8 cellular contexts compared by ENCODE assay signal in the genomic region with DNA sequence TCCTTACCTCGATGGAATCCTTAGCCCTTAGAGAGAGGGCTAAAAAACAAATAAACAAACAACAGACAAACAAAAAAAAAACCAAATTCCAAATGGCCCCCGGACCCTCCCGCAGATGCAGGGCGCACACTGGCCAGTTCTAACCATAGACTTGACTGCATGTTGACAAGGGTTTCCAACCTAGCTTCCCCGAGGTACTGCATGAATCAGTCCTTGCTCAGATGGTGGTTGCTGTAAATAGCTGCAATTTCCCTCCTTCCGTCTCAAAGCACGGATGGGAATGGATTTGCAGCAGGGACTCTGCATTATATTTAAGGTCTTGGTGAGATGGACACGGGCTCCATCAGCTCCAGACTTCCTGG.
DNase-seq lines count a peak whose midpoint lies in the region; ATAC-seq and TF ChIP-seq lines count a peak whose summit lies in the region.

No MANE protein-coding gene starts in this region.

- DNase-seq in activated T-cell treated with anti-CD3 and anti-CD28 coated beads, Interleukin-2, amount 50 U/mL, for 24 hours = no peak
- DNase-seq in activated T-cell treated with anti-CD3 and anti-CD28 coated beads for 4 hours (no peak), PC-3 (peak; percentile 59), cerebellum (ENCODE audit: low spot score) (peak; percentile 65), left lobe of liver (ENCODE audit: low spot score) (no peak)
- peak; percentile 12 to 13 for DNase-seq in stimulated activated naive CD8-positive, alpha-beta T cell treated with anti-CD3 and anti-CD28 coated beads, Interleukin-15, amount 100 ng/mL, for 72 hours

- H3K27ac ChIP-seq in PC-3 (ENCODE audit: low read length) = peak overlapping the region; percentile 18

- peak overlapping the region; percentile 69 for H3K9ac ChIP-seq in PC-3 (ENCODE audit: low read length)

- peak overlapping the region; percentile 81 for H3K4me3 Mint-ChIP-seq in activated T-cell treated with anti-CD3 and anti-CD28 coated beads, Interleukin-2, amount 50 U/mL, for 24 hours
- peak overlapping the region; percentile 89 for H3K4me3 Mint-ChIP-seq in stimulated activated naive CD8-positive, alpha-beta T cell treated with anti-CD3 and anti-CD28 coated beads, Interleukin-15, amount 100 ng/mL, for 72 hours

- H3K9me3 ChIP-seq in PC-3 (ENCODE audit: low read length) = no peaks in the 10 kb centered on the region

- no peaks in the 10 kb centered on the region for H4K20me1 ChIP-seq in PC-3 (ENCODE audit: low read length)

- TF ChIP-seq CTCF in PC-3 (conservative IDR thresholded peaks at IDR 0.05; ENCODE audit: low read depth, low read length) = no peak

- no peaks in the 10 kb centered on the region for H3F3A ChIP-seq in PC-3 (ENCODE audit: low read length, unreplicated experiment)

- H3K9me2 ChIP-seq in PC-3 (replicated peaks; ENCODE audit: low read length) = no peaks in the 10 kb centered on the region

- no peaks in the 10 kb centered on the region for H3K27me3 ChIP-seq in PC-3 (ENCODE audit: low read length)

- H3K4me3 ChIP-seq in PC-3 (ENCODE audit: low read length) = peak overlapping the region; percentile 76

- POLR2A ChIA-PET in PC-3 (lab: Charles Lee; ENCODE audit: unreplicated experiment) = interaction anchor here (0.5 to 0.7 kb wide), 3 partner anchors 118 to 509 kb away, joined by 4 to 8 read pairs (median 5); no protein-coding TSS in a partner anchor

- peak overlapping the region; percentile 47 for H3K27ac Mint-ChIP-seq in activated T-cell treated with anti-CD3 and anti-CD28 coated beads, Interleukin-2, amount 50 U/mL, for 24 hours
- H3K27ac Mint-ChIP-seq in stimulated activated naive CD8-positive, alpha-beta T cell treated with anti-CD3 and anti-CD28 coated beads, Interleukin-15, amount 100 ng/mL, for 72 hours = peak overlapping the region; percentile 82 to 88

- H3K4me1 ChIP-seq in PC-3 (ENCODE audit: insufficient read depth, low read length) = peaks cover 6% of the 10 kb centered on the region; the same call in 1 of the 2 replicates

- ATAC-seq in HG02642 (IDR thresholded peaks at IDR 0.05; ENCODE audit: poor library complexity, unreplicated experiment) (peak; percentile 23), PC-3 (peak; percentile 61), left lobe of liver (peak; percentile 23), HG02763 (IDR thresholded peaks at IDR 0.05; ENCODE audit: unreplicated experiment) (no peak)
- ATAC-seq in stimulated activated naive CD8-positive, alpha-beta T cell treated with anti-CD3 and anti-CD28 coated beads, Interleukin-15, amount 100 ng/mL, for 72 hours = peak; percentile 66

- intact Hi-C loops in PC-3 (cut with micrococcal nuclease) = loop anchor here (2.0 to 10.0 kb wide), 6 partner anchors 47 to 693 kb away; a partner anchor contains a TSS

- H2AFZ ChIP-seq in PC-3 (ENCODE audit: low read length) = peak overlapping the region; percentile 93

- no peaks in the 10 kb centered on the region for H3K36me3 Mint-ChIP-seq in activated T-cell treated with anti-CD3 and anti-CD28 coated beads, Interleukin-2, amount 50 U/mL, for 24 hours (ENCODE audit: low read depth)

- H3K79me2 ChIP-seq in PC-3 (ENCODE audit: low read length) = no peaks in the 10 kb centered on the region

- peaks cover 1% of the 10 kb centered on the region for H3K9me3 Mint-ChIP-seq in activated T-cell treated with anti-CD3 and anti-CD28 coated beads, Interleukin-2, amount 50 U/mL, for 24 hours
- peaks cover 4 to 5% of the 10 kb centered on the region in 2 donors for H3K9me3 Mint-ChIP-seq in stimulated activated naive CD8-positive, alpha-beta T cell treated with anti-CD3 and anti-CD28 coated beads, Interleukin-15, amount 100 ng/mL, for 72 hours

- CTCF ChIA-PET in PC-3 (lab: Charles Lee) = interaction anchor here (0.5 to 1.6 kb wide), 11 partner anchors 10 to 692 kb away, joined by 3 to 6 read pairs (median 4); no protein-coding TSS in a partner anchor

- peaks cover 15% of the 10 kb centered on the region for H3K4me1 Mint-ChIP-seq in activated T-cell treated with anti-CD3 and anti-CD28 coated beads, Interleukin-2, amount 50 U/mL, for 24 hours (ENCODE audit: low read depth)
- peaks cover 15% of the 10 kb centered on the region for H3K4me1 Mint-ChIP-seq in stimulated activated naive CD8-positive, alpha-beta T cell treated with anti-CD3 and anti-CD28 coated beads, Interleukin-15, amount 100 ng/mL, for 72 hours

- no peaks in the 10 kb centered on the region for H3K36me3 ChIP-seq in PC-3 (ENCODE audit: low read depth, low read length)

- BruUV-seq in PC-3 (replicated peaks; lab: Mats Ljungman, UMichigan) = no TSS peak

- peak overlapping the region; percentile 91 for H3K4me2 ChIP-seq in PC-3 (ENCODE audit: low read length)

- peaks cover 5% of the 10 kb centered on the region for H3K27me3 Mint-ChIP-seq in activated T-cell treated with anti-CD3 and anti-CD28 coated beads, Interleukin-2, amount 50 U/mL, for 24 hours
- no peaks in the 10 kb centered on the region for H3K27me3 Mint-ChIP-seq in stimulated activated naive CD8-positive, alpha-beta T cell treated with anti-CD3 and anti-CD28 coated beads, Interleukin-15, amount 100 ng/mL, for 72 hours

Comparison
In these comparisons a context has a peak if more than half of its experiments do, and no peak if none do; other contexts are left out.
1. DNase-seq: peak in PC-3 (single experiment), cerebellum (single experiment) and stimulated activated naive CD8-positive, alpha-beta T cell treated with anti-CD3 and anti-CD28 coated beads, Interleukin-15, amount 100 ng/mL, for 72 hours (2 of 2); none in activated T-cell treated with anti-CD3 and anti-CD28 coated beads, Interleukin-2, amount 50 U/mL, for 24 hours (single experiment), activated T-cell treated with anti-CD3 and anti-CD28 coated beads for 4 hours (single experiment) and left lobe of liver (single experiment).